Comparison of ENCODE assay signal across 8 cellular contexts in genomic region chr2:96305091-96305978, GRCh38. TPM values are rescaled to one million over a fixed set of nuclear protein-coding genes. Genes with fewer than 3 reads are reported as not detected.
DNase-seq lines count a peak whose midpoint lies in the region; ATAC-seq and TF ChIP-seq lines count a peak whose summit lies in the region.

TSS of gene SNRNP200 (minus strand) at chr2:96305546. CDS start at chr2:96305437, 109 bp downstream.

- no peak for TF ChIP-seq CTCF in GM13977 (IDR thresholded peaks at IDR 0.05; ENCODE audit: extremely low read depth, insufficient read depth, missing control alignments)
- TF ChIP-seq CTCF in heart left ventricle (IDR thresholded peaks at IDR 0.05) = no peak
- no peak for TF ChIP-seq CTCF in transverse colon (IDR thresholded peaks at IDR 0.05)

- WGBS in adipose tissue, 3 donors = 0 to 1% (median 1%) methylated on average over 57 to 61 of the region's 61 CpGs
- WGBS in heart left ventricle, 4 donors = 0 to 1% (median 0%) methylated on average over 53 to 61 of the region's 61 CpGs
- 0 to 1% methylated on average over 10 to 61 of the region's 61 CpGs for WGBS in transverse colon (ENCODE audit: low coverage in 1 of 2), 2 donors

- peaks cover 0 to 43% (median 37%) of the 10 kb centered on the region in 9 donors for H3K36me3 ChIP-seq in heart left ventricle
- H3K36me3 ChIP-seq in transverse colon = peaks cover 0 to 31% (median 14%) of the 10 kb centered on the region in 4 donors

- ATAC-seq in HG02870 (IDR thresholded peaks at IDR 0.05; ENCODE audit: unreplicated experiment) (peak; percentile 81), heart left ventricle (peak; percentile 96 to 100 (median 100))

- H3K27me3 ChIP-seq in heart left ventricle (no peaks in the 10 kb centered on the region), transverse colon (no peaks in the 10 kb centered on the region)

- TF ChIP-seq POLR2A in heart left ventricle (IDR thresholded peaks at IDR 0.05) = peak in 1 of 2 donors; percentile 80
- TF ChIP-seq POLR2A in transverse colon (IDR thresholded peaks at IDR 0.05) = peak; percentile 86

- no peaks in the 10 kb centered on the region for H3K9me3 ChIP-seq in heart left ventricle
- no peaks in the 10 kb centered on the region for H3K9me3 ChIP-seq in transverse colon

- peak; percentile 87 for DNase-seq in GM13977 (ENCODE audit: low spot score)
- peak; percentile 84 for DNase-seq in NCI-H1694 (lab: John Stamatoyannopoulos, UW)
- peak; percentile 83 to 93 (median 89) for DNase-seq in T-helper 1 cell
- DNase-seq in heart left ventricle = peak; percentile 88 to 94 (median 90)
- DNase-seq in pons (ENCODE audit: low spot score) = peak; percentile 80
- DNase-seq in transverse colon = peak; percentile 93

- H3K4me3 ChIP-seq in heart left ventricle (peak within 1 kb of the TSS; percentile 66 to 98 (median 82)), transverse colon (peak within 1 kb of the TSS; percentile 52 to 86 (median 77))

- intact Hi-C loops in heart left ventricle (cut with DNase I) (loop anchor here in 8 of 10 donors (1.0 to 10.0 kb wide), 8 partner anchors 37 to 204 kb away; partner anchors contain the start of genes CIAO1 (in 3 of the 8) and NEURL3 (in 3 of the 8)), transverse colon (cut with DNase I; ENCODE audit: low total_unique reads) (no loop called here)

- H3K4me1 ChIP-seq in heart left ventricle = peaks cover 0 to 31% (median 19%) of the 10 kb centered on the region in 12 donors
- peaks cover 6 to 21% (median 17%) of the 10 kb centered on the region in 4 donors for H3K4me1 ChIP-seq in transverse colon

- in situ Hi-C loops in GM13977 (cut with MboI; ENCODE audit: low pct_unique_long_range_greater_than_20kb, low sequenced_read_pairs, unreplicated experiment) (no loop called here), transverse colon (cut with MboI; ENCODE audit: low pct_ligation_motif_present in 1 of 4, low pct_unique_long_range_greater_than_20kb in 1 of 4, low sequenced_read_pairs in 3 of 4) (loop anchor here in 1 of 4 donors (25.0 kb wide), 1 partner anchor 207 kb away; the partner anchor contains the start of gene NEURL3)

- peak within 1 kb of the TSS; percentile 65 for H3K27ac ChIP-seq in adipose tissue (ENCODE audit: low read depth, low read length)
- H3K27ac ChIP-seq in heart left ventricle = peak within 1 kb of the TSS; percentile 64 to 94 (median 89)
- peak within 1 kb of the TSS; percentile 88 to 89 (median 88) for H3K27ac ChIP-seq in transverse colon

- TF ChIP-seq EP300 in transverse colon (IDR thresholded peaks at IDR 0.05; ENCODE audit: low read depth) = no peak

RNA-seq across cellular contexts. Expression of gene SNRNP200, which starts in this region (rescaled TPM):
- polyA plus RNA-seq in adipose tissue = 10 to 100 TPM; 45.7 to 70.3 (median 50.2) TPM
- total RNA-seq in heart left ventricle = 10 to 100 TPM; 54.6 to 85.5 (median 66.6) TPM
- 10 to 100 TPM; 38.8 to 71.2 TPM for polyA plus RNA-seq in heart left ventricle
- total RNA-seq in transverse colon = 100 to 1,000 TPM in 1 of 4 donors, 10 to 100 TPM in 3; 81.4 to 106 (median 86.8) TPM

Comparison
In these comparisons a context has a peak if more than half of its experiments do, and no peak if none do; other contexts are left out.
1. Peak in every context shown above with its lines: DNase-seq, ATAC-seq, H3K4me3 ChIP-seq and H3K27ac ChIP-seq.